Comparison of ENCODE assay signal across 8 cellular contexts in the genomic region with DNA sequence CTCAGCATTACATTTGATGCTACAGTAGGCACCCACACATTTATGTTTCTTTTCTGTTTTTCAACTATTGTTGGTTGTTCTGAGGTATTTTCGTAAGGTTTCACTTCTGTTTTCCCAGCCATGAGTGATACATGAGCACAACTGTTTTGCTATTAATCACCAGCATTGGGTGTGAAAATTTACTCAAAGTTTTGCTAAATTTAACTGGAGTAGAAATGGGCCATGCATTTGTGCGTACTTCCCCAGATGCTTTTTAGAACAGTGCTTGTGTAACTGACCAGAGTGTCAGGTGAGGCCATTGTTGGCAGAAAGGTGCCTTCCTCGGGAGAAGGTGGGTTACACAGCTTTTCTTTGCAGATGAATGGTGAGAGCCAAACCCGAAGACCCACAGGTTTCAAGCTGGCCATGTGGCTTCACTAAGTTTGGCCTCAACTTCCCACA.
DNase-seq lines count a peak whose midpoint lies in the region; ATAC-seq and TF ChIP-seq lines count a peak whose summit lies in the region.

No MANE protein-coding gene starts in this region.

- peak overlapping the region; percentile 27; the same call in 1 of the 2 replicates for H2AFZ ChIP-seq in KMS-11 (ENCODE audit: low read depth)

- H3K79me2 ChIP-seq in KMS-11 (ENCODE audit: insufficient read depth, low read depth): no peaks in the 10 kb centered on the region

- H3K4me3 ChIP-seq in KMS-11 (IDR thresholded peaks at IDR 0.05; ENCODE audit: insufficient read depth, low read depth, low read length) (no peak overlapping the region), iPS-18a (ENCODE audit: low read length) (no peak overlapping the region)

- peak; percentile 56 for ATAC-seq in GM18505 (IDR thresholded peaks at IDR 0.05; ENCODE audit: unreplicated experiment)
- peak; percentile 75 for ATAC-seq in GM21717 (IDR thresholded peaks at IDR 0.05; ENCODE audit: unreplicated experiment)

- H3K27ac ChIP-seq in KMS-11 (peak overlapping the region; percentile 54), iPS-18a (ENCODE audit: low read length) (peak overlapping the region; percentile 9)

- H4K20me1 ChIP-seq in KMS-11 (ENCODE audit: insufficient read depth): no peaks in the 10 kb centered on the region

- H3K36me3 ChIP-seq in KMS-11 (ENCODE audit: insufficient read depth) (no peaks in the 10 kb centered on the region), iPS-18a (ENCODE audit: control insufficient read depth, low read depth, low read length) (no peaks in the 10 kb centered on the region)

- no peak for DNase-seq in SHP77 treated with DMSO at 0.1 percent for 48 hours (lab: John Stamatoyannopoulos, UW)
- no peak for DNase-seq in HT-29 (ENCODE audit: low spot score)
- DNase-seq in AG08395 (ENCODE audit: low spot score): no peak
- DNase-seq in HCEC 1CT: no peak

- peaks cover 21% of the 10 kb centered on the region for H3K4me1 ChIP-seq in KMS-11 (ENCODE audit: low read depth, poor library complexity, severe bottlenecking)
- H3K4me1 ChIP-seq in iPS-18a (ENCODE audit: control insufficient read depth, low read depth, low read length): peaks cover 15% of the 10 kb centered on the region

- no peaks in the 10 kb centered on the region for H3K9me3 ChIP-seq in iPS-18a (ENCODE audit: control insufficient read depth, low read depth, low read length)

- no peak for TF ChIP-seq CTCF in KMS-11 (conservative IDR thresholded peaks at IDR 0.05; ENCODE audit: low read depth, low read length)

- H3K9ac ChIP-seq in KMS-11: no peak overlapping the region; the same call in 1 of the 2 replicates
- no peak overlapping the region for H3K9ac ChIP-seq in iPS-18a (ENCODE audit: low read length)

- peak; percentile 57 for TF ChIP-seq POLR2A in GM18505 (IDR thresholded peaks at IDR 0.05; ENCODE audit: borderline replicate concordance, extremely low read depth, insufficient read depth, insufficient read length)

- no peaks in the 10 kb centered on the region for H3K27me3 ChIP-seq in KMS-11 (ENCODE audit: insufficient read depth, low read depth)
- no peaks in the 10 kb centered on the region for H3K27me3 ChIP-seq in iPS-18a (ENCODE audit: control insufficient read depth, insufficient read depth, low read length)

- H3K4me2 ChIP-seq in KMS-11: peak overlapping the region; percentile 66; the same call in 1 of the 2 replicates
